ENCODE assay signal across 14 cellular contexts in genomic region chr11:62012451-62013265, GRCh38. TPM values are rescaled to one million over a fixed set of nuclear protein-coding genes. Genes with fewer than 3 reads are reported as not detected.
DNase-seq lines count a peak whose midpoint lies in the region; ATAC-seq, FAIRE-seq and TF ChIP-seq lines count a peak whose summit lies in the region.
"Had no signal": no experiment of that assay in that cellular context is flagged by ENCODE, and none has a peak within 500 bp of the region (broad histone marks: within the 10 kb centered on the region; RNA-seq: fewer than 3 reads in every experiment).

No MANE protein-coding gene starts in this region.

- H3K36me3 ChIP-seq in BLaER1 (no peaks in the 10 kb centered on the region), bronchial epithelial cell (ENCODE audit: control insufficient read depth, insufficient read depth, low read length) (no peaks in the 10 kb centered on the region), lower lobe of right lung (no peaks in the 10 kb centered on the region)
- H3K36me3 ChIP-seq: SJCRH30 had no signal

- H3K9me3 ChIP-seq in BLaER1: no peaks in the 10 kb centered on the region
- no peaks in the 10 kb centered on the region for H3K9me3 ChIP-seq in lower lobe of right lung
- H3K9me3 ChIP-seq: SJCRH30 had no signal

- DNase-seq in LHCN-M2 (ENCODE audit: low read depth) (peak; percentile 65), bronchial epithelial cell (ENCODE audit: low read depth) (peak; percentile 51), lower lobe of right lung (no peak), NOMO-1 treated with dmso at 0.1 percent for 144 hours (lab: John Stamatoyannopoulos, UW; ENCODE audit: unreplicated experiment) (no peak)
- no peak for DNase-seq in effector CD8-positive, alpha-beta T cell (lab: John Stamatoyannopoulos, UW)
- DNase-seq: activated CD4-positive, alpha-beta T cell treated with anti-CD3 and anti-CD28 coated beads for 36 hours; activated naive CD4-positive, alpha-beta T cell treated with anti-CD3 and anti-CD28 coated beads for 36 hours; COR-L47; KG1; SJCRH30; stimulated activated CD4-positive, alpha-beta T cell treated with anti-CD3 and anti-CD28 coated beads, Interleukin-12 subunit alpha, Interleukin-12 subunit beta, amount 100 ng/mL, for 4 hours had no signal

- 0 out of 2 replicates have a peak overlapping the region, but pooled peaks have one; percentile 3 for H3K4me2 ChIP-seq in BLaER1

- H3K4me1 ChIP-seq in BLaER1: peaks cover 25% of the 10 kb centered on the region
- no peaks in the 10 kb centered on the region for H3K4me1 ChIP-seq in lower lobe of right lung
- H3K4me1 ChIP-seq: SJCRH30 had no signal

- H3K27me3 ChIP-seq in BLaER1 (no peaks in the 10 kb centered on the region), bronchial epithelial cell (ENCODE audit: control insufficient read depth, insufficient read depth, low read length) (peaks cover 3% of the 10 kb centered on the region), lower lobe of right lung (ENCODE audit: low read depth) (no peaks in the 10 kb centered on the region)

- H3K9ac ChIP-seq in BLaER1: no peak overlapping the region

- FAIRE-seq in bronchial epithelial cell (lab: Jason Lieb, UNC): no peak

- H3K27ac ChIP-seq in BLaER1 (no peak overlapping the region), lower lobe of right lung (no peak overlapping the region)
- H3K27ac ChIP-seq: SJCRH30 had no signal

- TF ChIP-seq CTCF in bronchial epithelial cell (IDR thresholded peaks at IDR 0.05; ENCODE audit: insufficient read depth, low read length, severe bottlenecking) (no peak), lower lobe of right lung (IDR thresholded peaks at IDR 0.05) (no peak)

- intact Hi-C loops in lower lobe of right lung (cut with DNase I): no loop called here

- peak; percentile 24 to 48 for ATAC-seq in lower lobe of right lung
- no peak for ATAC-seq in GM18870 (IDR thresholded peaks at IDR 0.05; ENCODE audit: unreplicated experiment)
- ATAC-seq in GM19395 (IDR thresholded peaks at IDR 0.05; ENCODE audit: unreplicated experiment): no peak
- ATAC-seq: activated CD4-positive, alpha-beta T cell treated with anti-CD3 and anti-CD28 coated beads for 36 hours had no signal

- H3K4me3 ChIP-seq in BLaER1 (no peak overlapping the region), bronchial epithelial cell (ENCODE audit: low read depth, low read length) (no peak overlapping the region), lower lobe of right lung (no peak overlapping the region)
- H3K4me3 ChIP-seq: SJCRH30 had no signal

- no peaks in the 10 kb centered on the region for H4K20me1 ChIP-seq in BLaER1

RNA-seq across cellular contexts. Expression of gene FTH1, which starts 45.2 kb away (rescaled TPM):
- total RNA-seq in LHCN-M2 (2014; rRNA removed) (718 and 1,060 TPM in 2 replicates), bronchial epithelial cell (1,010 and 1,591 TPM in 2 replicates), lower lobe of right lung (4,616 TPM)
- polyA plus RNA-seq in LHCN-M2 (2012): 13,028 TPM

Comparison
In these comparisons a context has a peak if more than half of its experiments do, and no peak if none do; other contexts are left out.
1. DNase-seq: peak in LHCN-M2 (single experiment) and bronchial epithelial cell (single experiment); none in lower lobe of right lung (single experiment), effector CD8-positive, alpha-beta T cell (single experiment) and NOMO-1 treated with dmso at 0.1 percent for 144 hours (single experiment).
2. ATAC-seq: peak in lower lobe of right lung (2 of 2); none in GM18870 (single experiment) and GM19395 (single experiment).